ENCODE assay signal across 3 cellular contexts in the genomic region with DNA sequence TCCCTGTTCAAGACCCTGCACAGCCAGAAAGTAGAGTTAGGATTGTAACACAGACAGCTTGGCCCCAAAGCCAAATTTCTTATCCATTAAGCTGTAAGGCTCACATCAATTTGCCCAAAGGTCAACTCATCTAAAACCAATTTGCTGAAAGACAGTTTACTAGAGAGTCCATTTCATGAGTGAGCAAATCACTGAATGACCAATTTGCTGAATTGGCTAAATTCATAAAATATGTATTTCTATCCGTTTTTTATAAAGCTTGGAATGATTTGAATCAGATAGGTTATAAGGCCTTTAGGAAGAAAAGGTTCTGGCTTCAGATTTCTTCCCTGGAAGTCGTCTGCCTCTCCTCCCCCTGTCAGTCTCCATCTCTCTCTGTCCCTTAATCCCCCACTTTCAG.
TF ChIP-seq lines count a peak whose summit lies in the region.

No MANE protein-coding gene starts in this region.

TF ChIP-seq in HepG2, 621 proteins besides CTCF, POLR2A, EP300 and RAD21:
- TF ChIP-seq ZNF264 (CRISPR knock-in tag; IDR thresholded peaks at IDR 0.05) = no peak
- peak; percentile 84 to 91 for TF ChIP-seq MAFK (conservative IDR thresholded peaks at IDR 0.05 in 1 of 2, IDR thresholded peaks at IDR 0.05 in 1 of 2; ENCODE audit: low read length in 2 of 2)
- peak; percentile 90 for TF ChIP-seq MAFF (IDR thresholded peaks at IDR 0.05; ENCODE audit: low read depth, low read length)
TF ChIP-seq in HepG2: peak in this region for 2.

TF ChIP-seq in IMR-90, 13 proteins besides CTCF, POLR2A, EP300 and RAD21:
- no peak for TF ChIP-seq FOS (IDR thresholded peaks at IDR 0.05; ENCODE audit: low read depth, low read length)
- TF ChIP-seq MAFK (IDR thresholded peaks at IDR 0.05; ENCODE audit: low read depth, low read length) = peak; percentile 83
- TF ChIP-seq MAZ (IDR thresholded peaks at IDR 0.05; ENCODE audit: borderline replicate concordance, low read depth, low read length) = no peak
- TF ChIP-seq, protein P1, sequence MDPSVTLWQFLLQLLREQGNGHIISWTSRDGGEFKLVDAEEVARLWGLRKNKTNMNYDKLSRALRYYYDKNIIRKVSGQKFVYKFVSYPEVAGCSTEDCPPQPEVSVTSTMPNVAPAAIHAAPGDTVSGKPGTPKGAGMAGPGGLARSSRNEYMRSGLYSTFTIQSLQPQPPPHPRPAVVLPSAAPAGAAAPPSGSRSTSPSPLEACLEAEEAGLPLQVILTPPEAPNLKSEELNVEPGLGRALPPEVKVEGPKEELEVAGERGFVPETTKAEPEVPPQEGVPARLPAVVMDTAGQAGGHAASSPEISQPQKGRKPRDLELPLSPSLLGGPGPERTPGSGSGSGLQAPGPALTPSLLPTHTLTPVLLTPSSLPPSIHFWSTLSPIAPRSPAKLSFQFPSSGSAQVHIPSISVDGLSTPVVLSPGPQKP (IDR thresholded peaks at IDR 0.05; ENCODE audit: borderline replicate concordance, low read depth, low read length) = no peak

TF ChIP-seq in H1, 55 proteins besides CTCF, POLR2A, EP300 and RAD21:
- TF ChIP-seq, protein P2, sequence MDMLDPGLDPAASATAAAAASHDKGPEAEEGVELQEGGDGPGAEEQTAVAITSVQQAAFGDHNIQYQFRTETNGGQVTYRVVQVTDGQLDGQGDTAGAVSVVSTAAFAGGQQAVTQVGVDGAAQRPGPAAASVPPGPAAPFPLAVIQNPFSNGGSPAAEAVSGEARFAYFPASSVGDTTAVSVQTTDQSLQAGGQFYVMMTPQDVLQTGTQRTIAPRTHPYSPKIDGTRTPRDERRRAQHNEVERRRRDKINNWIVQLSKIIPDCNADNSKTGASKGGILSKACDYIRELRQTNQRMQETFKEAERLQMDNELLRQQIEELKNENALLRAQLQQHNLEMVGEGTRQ (IDR thresholded peaks at IDR 0.05; ENCODE audit: low read length) = no peak
- no peak for TF ChIP-seq EZH2 (IDR thresholded peaks at IDR 0.05; ENCODE audit: low read depth, low read length, severe bottlenecking)
- TF ChIP-seq MAFK (IDR thresholded peaks at IDR 0.05; ENCODE audit: low read depth, low read length) = 0 out of 2 replicates have a peak, but pooled peaks have one; percentile 19
- TF ChIP-seq BCL11A (IDR thresholded peaks at IDR 0.05; ENCODE audit: low read depth in 2 of 2, low read length in 2 of 2) = no peak
- no peak for TF ChIP-seq JUND (IDR thresholded peaks at IDR 0.05; ENCODE audit: low read length)
TF ChIP-seq in H1: peak in this region for 1.
